In genomic region chr18:44678725-44679055, GRCh38 we compare ENCODE assay signal across 9 cellular contexts. TPM values are rescaled to one million over a fixed set of nuclear protein-coding genes. Genes with fewer than 3 reads are reported as not detected.
DNase-seq lines count a peak whose midpoint lies in the region; ATAC-seq, FAIRE-seq and TF ChIP-seq lines count a peak whose summit lies in the region.
"Had no signal": no experiment of that assay in that cellular context is flagged by ENCODE, and none has a peak within 500 bp of the region (broad histone marks: within the 10 kb centered on the region; RNA-seq: fewer than 3 reads in every experiment).

No MANE protein-coding gene starts in this region.

- H3K9me3 ChIP-seq in left ventricle myocardium inferior (replicated peaks) (no peaks in the 10 kb centered on the region), body of pancreas (no peaks in the 10 kb centered on the region), mucosa of descending colon (no peaks in the 10 kb centered on the region), uterus (no peaks in the 10 kb centered on the region), small intestine (ENCODE audit: control insufficient read depth, low read depth) (no peaks in the 10 kb centered on the region), WERI-Rb-1 (ENCODE audit: severe bottlenecking) (no peaks in the 10 kb centered on the region)

- H3K36me3 ChIP-seq in left ventricle myocardium inferior (no peaks in the 10 kb centered on the region), body of pancreas (replicated peaks in 1 of 2; ENCODE audit: insufficient read depth in 1 of 2, low read depth in 2 of 2) (no peaks in the 10 kb centered on the region), mucosa of descending colon (ENCODE audit: low read depth) (no peaks in the 10 kb centered on the region), uterus (no peaks in the 10 kb centered on the region), small intestine (ENCODE audit: control insufficient read depth in 2 of 2, insufficient read depth in 2 of 2, low read length in 2 of 2) (no peaks in the 10 kb centered on the region), WERI-Rb-1 (no peaks in the 10 kb centered on the region)

- WGBS in body of pancreas, 2 donors, result 10% methylated on average over 7 of the region's 7 CpGs
- 9 to 14% (median 11%) methylated on average over 7 of the region's 7 CpGs for WGBS in small intestine, 3 donors

- H3K27ac ChIP-seq in left ventricle myocardium inferior (replicated peaks), result peak overlapping the region; percentile 98
- H3K27ac ChIP-seq in body of pancreas, result peak overlapping the region in 3 of 4 donors; percentile 96 to 99 (median 97)
- H3K27ac ChIP-seq in uterus, result peak overlapping the region; percentile 95 to 99
- no peak overlapping the region for H3K27ac ChIP-seq in small intestine (ENCODE audit: low read depth in 1 of 2, low read length in 1 of 2)
- no peak overlapping the region for H3K27ac ChIP-seq in WERI-Rb-1

- TF ChIP-seq CTCF in left ventricle myocardium inferior (IDR thresholded peaks at IDR 0.05; ENCODE audit: borderline replicate concordance) (no peak), body of pancreas (IDR thresholded peaks at IDR 0.05) (no peak), mucosa of descending colon (IDR thresholded peaks at IDR 0.05) (no peak), uterus (IDR thresholded peaks at IDR 0.05) (no peak), WERI-Rb-1 (IDR thresholded peaks at IDR 0.05; ENCODE audit: low read depth, low read length) (no peak)

- no peak for FAIRE-seq in small intestine (lab: Jason Lieb, UNC)

- H3K4me1 ChIP-seq in left ventricle myocardium inferior (peaks cover 39% of the 10 kb centered on the region), body of pancreas (peaks cover 40% of the 10 kb centered on the region), mucosa of descending colon (ENCODE audit: low read depth) (peaks cover 4% of the 10 kb centered on the region), uterus (peaks cover 0 to 2% of the 10 kb centered on the region in 2 donors), small intestine (ENCODE audit: control insufficient read depth in 2 of 2, insufficient read depth in 1 of 2, low read depth in 1 of 2, low read length in 1 of 2) (peaks cover 0 to 5% of the 10 kb centered on the region in 2 donors)

- DNase-seq in left ventricle myocardium inferior (no peak), left cardiac atrium (no peak), body of pancreas (no peak), mucosa of descending colon (no peak), uterus (no peak), small intestine (no peak), WERI-Rb-1 (no peak)

- peak overlapping the region; percentile 91 for H3K4me3 ChIP-seq in left ventricle myocardium inferior
- H3K4me3 ChIP-seq in body of pancreas, result peak overlapping the region in 1 of 2 donors; percentile 63
- H3K4me3 ChIP-seq in mucosa of descending colon, result peak overlapping the region; percentile 41
- peak overlapping the region in 1 of 2 donors; percentile 77 for H3K4me3 ChIP-seq in uterus
- no peak overlapping the region for H3K4me3 ChIP-seq in small intestine (ENCODE audit: low read depth in 1 of 2, low read length in 2 of 2)
- no peak overlapping the region; the same call in 1 of the 2 replicates for H3K4me3 ChIP-seq in WERI-Rb-1 (ENCODE audit: low read depth, low read length)

- ATAC-seq in left cardiac atrium, result no peak
- ATAC-seq in body of pancreas, result no peak
- no peak for ATAC-seq in mucosa of descending colon
- no peak for ATAC-seq in GM19455 (IDR thresholded peaks at IDR 0.05; ENCODE audit: unreplicated experiment)

- TF ChIP-seq POLR2A in body of pancreas (IDR thresholded peaks at IDR 0.05), result no peak
- TF ChIP-seq POLR2A in uterus (IDR thresholded peaks at IDR 0.05), result no peak

- intact Hi-C loops in left ventricle myocardium inferior (cut with micrococcal nuclease) (loop anchor here (5.0 to 10.0 kb wide), 2 partner anchors 219 to 276 kb away; no protein-coding TSS in a partner anchor), left cardiac atrium (cut with DNase I) (loop anchor here in 1 of 2 donors (5.0 kb wide), 1 partner anchor 204 kb away; no protein-coding TSS in a partner anchor), body of pancreas (cut with DNase I) (no loop called here), mucosa of descending colon (cut with DNase I, micrococcal nuclease) (loop anchor here in 1 of 2 donors (10.0 kb wide), 1 partner anchor 216 kb away; no protein-coding TSS in a partner anchor), uterus (cut with DNase I; ENCODE audit: low total_unique reads) (no loop called here)

- H3K27me3 ChIP-seq in left ventricle myocardium inferior (ENCODE audit: low read depth), result no peaks in the 10 kb centered on the region
- H3K27me3 ChIP-seq in body of pancreas, result no peaks in the 10 kb centered on the region
- no peaks in the 10 kb centered on the region for H3K27me3 ChIP-seq in uterus
- peaks cover 0 to 2% of the 10 kb centered on the region in 2 donors for H3K27me3 ChIP-seq in small intestine (ENCODE audit: control insufficient read depth in 2 of 2, insufficient read depth in 2 of 2, low read length in 2 of 2)
- peaks cover 17% of the 10 kb centered on the region for H3K27me3 ChIP-seq in WERI-Rb-1 (ENCODE audit: insufficient read depth, low read depth, severe bottlenecking)
- H3K27me3 ChIP-seq: foreskin keratinocyte had no signal

RNA-seq across cellular contexts. Expression of gene SETBP1, which starts 2.0 kb away (rescaled TPM):
- total RNA-seq in left ventricle myocardium inferior (10.3 TPM), left cardiac atrium (10 to 100 TPM in 1 of 2 donors, 1 to 10 TPM in 1; 9.8 to 16.7 TPM), body of pancreas (10 to 100 TPM; 23.6 to 37.2 TPM), mucosa of descending colon (10 to 100 TPM; 15.0 to 97.2 (median 17.8) TPM), uterus (10 to 100 TPM; 16.8 to 74.0 (median 36.9) TPM)
- 1 to 10 TPM in 1 of 3 donors, under 1 TPM in 1, not detected in 1; 0.54 to 1.8 TPM for polyA plus RNA-seq in small intestine

Comparison
In these comparisons a context has a peak if more than half of its experiments do, and no peak if none do; other contexts are left out.
1. H3K27ac ChIP-seq: peak in left ventricle myocardium inferior (single experiment), body of pancreas (3 of 4) and uterus (2 of 2); none in small intestine (0 of 2) and WERI-Rb-1 (single experiment).
2. H3K4me3 ChIP-seq: peak in left ventricle myocardium inferior (single experiment) and mucosa of descending colon (single experiment); none in small intestine (0 of 2) and WERI-Rb-1 (single experiment).